In the genomic region with DNA sequence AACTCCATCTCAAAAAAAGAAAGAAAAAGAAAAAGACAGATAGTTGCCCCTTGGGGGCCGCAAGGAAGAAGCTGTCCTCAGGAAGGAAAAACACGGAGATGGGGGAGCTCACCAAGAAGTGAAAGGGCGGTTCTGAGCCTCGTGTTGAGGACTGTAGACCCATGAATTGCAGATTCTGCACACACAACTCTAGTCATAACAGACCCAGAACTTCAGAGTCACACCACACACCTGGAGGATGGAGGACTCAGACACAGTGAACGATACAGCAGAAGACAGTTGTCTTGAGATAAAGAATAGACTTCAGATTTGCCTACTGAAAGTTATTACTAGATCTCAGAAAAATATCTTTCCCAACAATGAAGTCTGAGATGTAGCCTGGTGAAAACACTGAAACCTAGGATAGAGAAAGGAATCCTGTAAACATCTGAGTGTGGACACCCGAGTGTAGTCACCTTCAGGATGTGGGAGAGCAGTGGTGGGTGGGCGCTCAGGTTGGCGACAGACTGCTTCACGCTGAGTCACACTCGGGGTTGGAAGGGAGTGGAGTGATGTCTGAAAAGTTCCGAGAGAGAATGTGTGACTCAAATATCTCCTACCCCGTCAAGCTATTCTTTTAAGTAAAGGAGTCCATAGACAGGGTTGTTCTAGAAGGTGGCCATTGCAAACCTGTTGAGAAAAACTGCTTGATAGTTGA, we compare ENCODE assay signal across 9 cellular contexts.
A peak's percentile ranks its signal among the peaks of the same experiment; 100 is the strongest.
DNase-seq lines count a peak whose midpoint lies in the region; ATAC-seq, FAIRE-seq and TF ChIP-seq lines count a peak whose summit lies in the region.
"Had no signal": no experiment of that assay in that cellular context is flagged by ENCODE, and none has a peak within 500 bp of the region (broad histone marks: within the 10 kb centered on the region; RNA-seq: fewer than 3 reads in every experiment).

No MANE protein-coding gene starts in this region.

- intact Hi-C loops in CD8-positive, alpha-beta T cell (cut with DNase I, micrococcal nuclease), result no loop called here

- peaks cover 2% of the 10 kb centered on the region for H3K36me3 Mint-ChIP-seq in CD8-positive, alpha-beta T cell

- peaks cover 4% of the 10 kb centered on the region for H3K4me1 Mint-ChIP-seq in CD8-positive, alpha-beta T cell (ENCODE audit: low read depth)

- no peaks in the 10 kb centered on the region for H3K27me3 Mint-ChIP-seq in CD8-positive, alpha-beta T cell (ENCODE audit: low read depth)

- H3K4me1 ChIP-seq in CD8-positive, alpha-beta T cell (ENCODE audit: insufficient read depth, low read length), result peaks cover 16% of the 10 kb centered on the region
- H3K4me1 ChIP-seq: stomach had no signal

- POLR2A ChIA-PET in CD8-positive, alpha-beta T cell (lab: Charles Lee), result interaction anchor here (0.6 kb wide), 1 partner anchor 164 kb away, joined by 3 read pairs; no protein-coding TSS in a partner anchor

- no peaks in the 10 kb centered on the region for H3K9me3 Mint-ChIP-seq in CD8-positive, alpha-beta T cell

- no peak for FAIRE-seq in bronchial epithelial cell (lab: Jason Lieb, UNC)

- H3K36me3 ChIP-seq in CD8-positive, alpha-beta T cell (ENCODE audit: insufficient read depth, low read length), result peaks cover 27% of the 10 kb centered on the region
- H3K36me3 ChIP-seq in bronchial epithelial cell (ENCODE audit: control insufficient read depth, insufficient read depth, low read length), result peaks cover 12% of the 10 kb centered on the region

- no peak overlapping the region for H3K4me3 ChIP-seq in CD8-positive, alpha-beta T cell (ENCODE audit: low read depth, low read length)
- H3K4me3 ChIP-seq in bronchial epithelial cell (ENCODE audit: low read depth, low read length), result no peak overlapping the region
- H3K4me3 ChIP-seq: stomach had no signal

- no peaks in the 10 kb centered on the region for H3K9me3 ChIP-seq in CD8-positive, alpha-beta T cell (ENCODE audit: low read length)
- H3K9me3 ChIP-seq: stomach had no signal

- CTCF ChIA-PET in CD8-positive, alpha-beta T cell (lab: Charles Lee), result no interaction called here

- no peak overlapping the region for H3K27ac Mint-ChIP-seq in CD8-positive, alpha-beta T cell

- no peak overlapping the region for H3K4me3 Mint-ChIP-seq in CD8-positive, alpha-beta T cell

- TF ChIP-seq CTCF in CD8-positive, alpha-beta T cell (IDR thresholded peaks at IDR 0.05), result no peak
- TF ChIP-seq CTCF in bronchial epithelial cell (IDR thresholded peaks at IDR 0.05; ENCODE audit: insufficient read depth, low read length, severe bottlenecking), result no peak

- peak in 2 of 7 experiments; percentile 25 to 65 for DNase-seq in CD8-positive, alpha-beta T cell
- DNase-seq in activated CD4-positive, alpha-beta T cell treated with anti-CD3 and anti-CD28 coated beads for 24 hours (ENCODE audit: low read depth in 2 of 2), result peak; percentile 33 to 37
- DNase-seq in bronchial epithelial cell (ENCODE audit: low read depth) (peak; percentile 91), HuH-7 (ENCODE audit: low spot score) (no peak), COR-L47 (lab: John Stamatoyannopoulos, UW) (no peak)
- peak; percentile 40 for DNase-seq in stimulated activated CD4-positive, alpha-beta T cell treated with anti-CD3 and anti-CD28 coated beads, Interleukin-12 subunit alpha, Interleukin-12 subunit beta, amount 100 ng/mL, for 4 hours
- DNase-seq: stomach had no signal

- H3K27ac ChIP-seq in CD8-positive, alpha-beta T cell (ENCODE audit: low read depth, low read length), result no peak overlapping the region
- H3K27ac ChIP-seq: stomach had no signal

- ATAC-seq in CD8-positive, alpha-beta T cell, result peak; percentile 56
- ATAC-seq in HG02970 (IDR thresholded peaks at IDR 0.05; ENCODE audit: low FRiP score, unreplicated experiment) (no peak), GM18868 (IDR thresholded peaks at IDR 0.05; ENCODE audit: unreplicated experiment) (no peak)

- H3K27me3 ChIP-seq in CD8-positive, alpha-beta T cell (ENCODE audit: insufficient read depth, low read length), result no peaks in the 10 kb centered on the region
- no peaks in the 10 kb centered on the region for H3K27me3 ChIP-seq in bronchial epithelial cell (ENCODE audit: control insufficient read depth, insufficient read depth, low read length)
- H3K27me3 ChIP-seq: stomach had no signal

Comparison
In these comparisons a context has a peak if more than half of its experiments do, and no peak if none do; other contexts are left out.
1. DNase-seq: peak in activated CD4-positive, alpha-beta T cell treated with anti-CD3 and anti-CD28 coated beads for 24 hours (2 of 2), bronchial epithelial cell (single experiment) and stimulated activated CD4-positive, alpha-beta T cell treated with anti-CD3 and anti-CD28 coated beads, Interleukin-12 subunit alpha, Interleukin-12 subunit beta, amount 100 ng/mL, for 4 hours (single experiment); none in HuH-7 (single experiment) and COR-L47 (single experiment).